ENCODE assay signal across 13 cellular contexts in the genomic region with DNA sequence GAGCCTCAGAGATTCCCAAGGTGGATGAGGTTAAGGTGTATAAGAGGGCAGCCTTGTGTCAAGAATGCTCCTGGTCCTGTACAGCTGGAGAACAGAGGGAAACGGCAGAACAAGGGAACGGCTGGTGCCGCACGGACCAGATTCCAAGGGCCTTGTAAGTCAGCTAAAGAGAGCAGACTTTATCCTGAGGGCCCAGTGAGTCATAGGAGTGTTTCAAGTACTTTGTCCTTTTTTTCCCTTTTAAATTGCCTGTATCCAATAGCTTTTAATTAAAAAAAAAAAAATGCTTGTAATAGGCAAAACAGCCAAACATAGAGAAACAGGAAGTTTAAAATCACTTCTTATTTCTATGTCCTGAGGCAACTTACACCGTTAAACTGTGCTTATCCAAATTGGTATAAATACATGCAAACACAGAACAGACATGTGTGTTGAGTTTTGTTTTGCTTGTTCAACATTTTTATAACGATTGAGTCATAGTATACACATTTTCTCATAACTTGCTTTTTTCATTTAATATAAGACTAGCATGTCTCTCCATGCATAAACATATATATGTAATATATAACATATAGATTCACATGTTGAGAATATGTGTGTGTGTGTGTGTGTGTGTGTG. TPM values are rescaled to one million over a fixed set of nuclear protein-coding genes. Genes with fewer than 3 reads are reported as not detected.
DNase-seq lines count a peak whose midpoint lies in the region; ATAC-seq and TF ChIP-seq lines count a peak whose summit lies in the region.
"Had no signal": no experiment of that assay in that cellular context is flagged by ENCODE, and none has a peak within 500 bp of the region (broad histone marks: within the 10 kb centered on the region; RNA-seq: fewer than 3 reads in every experiment).

No MANE protein-coding gene starts in this region.

- CTCF ChIA-PET in IMR-90 (lab: Yijun Ruan, JAX), result interaction anchor here (0.6 to 2.6 kb wide), 4 partner anchors 29 to 262 kb away, joined by 3 to 11 read pairs (median 3); no protein-coding TSS in a partner anchor

- no peak overlapping the region for H3K4me3 ChIP-seq in IMR-90 (ENCODE audit: insufficient read depth, low read depth, low read length)
- H3K4me3 ChIP-seq in cardiac fibroblast (replicated peaks in 1 of 2; ENCODE audit: low read depth in 2 of 2, low read length in 2 of 2), result no peak overlapping the region
- H3K4me3 ChIP-seq in right atrium auricular region, result no peak overlapping the region
- H3K4me3 ChIP-seq: thoracic aorta had no signal

- H3K27ac ChIP-seq in IMR-90 (ENCODE audit: insufficient read depth, low read length) (no peak overlapping the region), right atrium auricular region (no peak overlapping the region)
- H3K27ac ChIP-seq: thoracic aorta had no signal

- peak overlapping the region in 1 of 2 experiments; percentile 70; a peak in 2 of 4 replicates for H4K8ac ChIP-seq in IMR-90 (ENCODE audit: low read depth in 2 of 2, low read length in 2 of 2)

- peak overlapping the region; percentile 52; the same call in 1 of the 2 replicates for H4K5ac ChIP-seq in IMR-90 (ENCODE audit: low read depth, low read length)

- WGBS in IMR-90 (ENCODE audit: extremely low coverage in 2 of 2, insufficient read length in 1 of 2), 2 experiments, result 43% methylated on average over 4 of the region's 6 CpGs; no CpG with 5 or more reads in 1 of the 2 experiments

- TF ChIP-seq RAD21 in IMR-90 (IDR thresholded peaks at IDR 0.05; ENCODE audit: low read length), result no peak

- peak overlapping the region; percentile 68 for H2AK5ac ChIP-seq in IMR-90 (ENCODE audit: low read depth, low read length)

- no peak for TF ChIP-seq CTCF in IMR-90 (conservative IDR thresholded peaks at IDR 0.05; ENCODE audit: low read depth, low read length)
- no peak for TF ChIP-seq CTCF in cardiac fibroblast (IDR thresholded peaks at IDR 0.05; ENCODE audit: low read depth, low read length)
- TF ChIP-seq CTCF in right atrium auricular region (IDR thresholded peaks at IDR 0.05), result no peak

- no peak overlapping the region for H2AK9ac ChIP-seq in IMR-90 (replicated peaks; ENCODE audit: low read depth, low read length, poor library complexity)

- peak overlapping the region; percentile 73 for H2BK5ac ChIP-seq in IMR-90 (ENCODE audit: low read depth, low read length, poor library complexity, severe bottlenecking)

- H4K91ac ChIP-seq in IMR-90 (ENCODE audit: insufficient read depth, low read depth, low read length), result peak overlapping the region; percentile 80

- no peak overlapping the region for H3K9ac ChIP-seq in IMR-90 (ENCODE audit: low read depth, low read length)

- POLR2A ChIA-PET in IMR-90 (lab: Charles Lee; ENCODE audit: unreplicated experiment), result interaction anchor here (0.6 kb wide), 3 partner anchors 33 to 1424 kb away, joined by 4 read pairs; a partner anchor contains a TSS

- DNase-seq in AG08395 (ENCODE audit: low spot score), result peak; percentile 79
- peak; percentile 88 for DNase-seq in IMR-90
- DNase-seq in cardiac fibroblast (ENCODE audit: low read depth in 2 of 2), result peak; percentile 60 to 78
- DNase-seq in left kidney (ENCODE audit: low read depth, low spot score), result peak; percentile 41
- no peak for DNase-seq in right atrium auricular region (ENCODE audit: low spot score)
- DNase-seq in DMS 273 (lab: John Stamatoyannopoulos, UW; ENCODE audit: unreplicated experiment), result no peak
- no peak for DNase-seq in KBM-7
- DNase-seq: activated CD4-positive, alpha-beta T cell treated with anti-CD3 and anti-CD28 coated beads for 36 hours; activated naive CD4-positive, alpha-beta T cell; nephron progenitor cell; SHP77 had no signal

- peak overlapping the region; percentile 79 for H2BK120ac ChIP-seq in IMR-90 (ENCODE audit: low read depth, low read length)

- H3K36me3 ChIP-seq in IMR-90 (ENCODE audit: control insufficient read depth, insufficient read depth, low read length) (no peaks in the 10 kb centered on the region), right atrium auricular region (no peaks in the 10 kb centered on the region)
- H3K36me3 ChIP-seq: thoracic aorta had no signal

- in situ Hi-C loops in IMR-90 (cut with MboI; ENCODE audit: low sequenced_read_pairs) (loop anchor here (25.0 kb wide), 3 partner anchors 391 to 916 kb away; no protein-coding TSS in a partner anchor), KBM-7 (cut with MboI; ENCODE audit: low pct_unique_long_range_greater_than_20kb, low sequenced_read_pairs) (loop anchor here (25.0 kb wide), 1 partner anchor 691 kb away; no protein-coding TSS in a partner anchor)

- peak overlapping the region; percentile 72; the same call in 2 of the 3 replicates for H2BK15ac ChIP-seq in IMR-90 (ENCODE audit: low read depth, low read length)

- H3K18ac ChIP-seq in IMR-90 (ENCODE audit: low read depth, low read length), result peak overlapping the region; percentile 59; the same call in 1 of the 2 replicates

- peaks cover 28% of the 10 kb centered on the region for H3K9me1 ChIP-seq in IMR-90 (ENCODE audit: insufficient read depth, low read length)

- H3K27me3 ChIP-seq in IMR-90 (ENCODE audit: control insufficient read depth, insufficient read depth, low read length) (no peaks in the 10 kb centered on the region), right atrium auricular region (no peaks in the 10 kb centered on the region)

- H3K56ac ChIP-seq in IMR-90 (ENCODE audit: extremely low read depth, insufficient read depth, low read length), result peak overlapping the region; percentile 61; the same call in 1 of the 2 replicates

- H3K9me3 ChIP-seq in IMR-90 (ENCODE audit: control insufficient read depth, insufficient read depth, low read length) (no peaks in the 10 kb centered on the region), right atrium auricular region (no peaks in the 10 kb centered on the region)
- H3K9me3 ChIP-seq: thoracic aorta had no signal

- H3K23ac ChIP-seq in IMR-90 (ENCODE audit: low read depth, low read length), result peak overlapping the region; percentile 59; the same call in 1 of the 2 replicates

- H2AFZ ChIP-seq in IMR-90 (replicated peaks; ENCODE audit: low read length, poor library complexity), result peak overlapping the region; percentile 29

- peaks cover 27% of the 10 kb centered on the region for H3K4me1 ChIP-seq in IMR-90 (ENCODE audit: control insufficient read depth, insufficient read depth, low read length)
- H3K4me1 ChIP-seq in right atrium auricular region, result no peaks in the 10 kb centered on the region

- peak overlapping the region; percentile 77 for H3K14ac ChIP-seq in IMR-90 (replicated peaks; ENCODE audit: low read depth, low read length)

- H3K79me1 ChIP-seq in IMR-90 (ENCODE audit: low read depth in 1 of 2, low read length in 2 of 2), result peaks cover 0 to 20% of the 10 kb centered on the region in 2 experiments; a peak in 2 of 4 replicates

- H2BK20ac ChIP-seq in IMR-90 (ENCODE audit: low read depth, low read length), result peak overlapping the region; percentile 91

- intact Hi-C loops in IMR-90 (cut with micrococcal nuclease), result no loop called here

- no TSS peak for BruUV-seq in IMR-90 (replicated peaks; lab: Mats Ljungman, UMichigan)

- peak overlapping the region; percentile 29; the same call in 1 of the 2 replicates for H3K4me2 ChIP-seq in IMR-90 (ENCODE audit: low read depth, low read length)

- dilution Hi-C loops in IMR-90 (cut with HindIII; ENCODE audit: low sequenced_read_pairs, unreplicated experiment), result no loop called here

- ATAC-seq in IMR-90 (ENCODE audit: low read depth) (peak; percentile 38), HG03432 (IDR thresholded peaks at IDR 0.05; ENCODE audit: unreplicated experiment) (no peak)
- ATAC-seq: activated CD4-positive, alpha-beta T cell treated with anti-CD3 and anti-CD28 coated beads for 36 hours had no signal

- H3K4ac ChIP-seq in IMR-90 (ENCODE audit: low read depth, low read length), result peak overlapping the region; percentile 76

- no peak for TF ChIP-seq POLR2A in IMR-90 (IDR thresholded peaks at IDR 0.05; ENCODE audit: low read depth, low read length)

- H4K20me1 ChIP-seq in IMR-90 (ENCODE audit: insufficient read depth, low read length), result no peaks in the 10 kb centered on the region

TF ChIP-seq in IMR-90, 13 proteins besides CTCF, POLR2A, EP300 and RAD21:
- TF ChIP-seq, protein P1, sequence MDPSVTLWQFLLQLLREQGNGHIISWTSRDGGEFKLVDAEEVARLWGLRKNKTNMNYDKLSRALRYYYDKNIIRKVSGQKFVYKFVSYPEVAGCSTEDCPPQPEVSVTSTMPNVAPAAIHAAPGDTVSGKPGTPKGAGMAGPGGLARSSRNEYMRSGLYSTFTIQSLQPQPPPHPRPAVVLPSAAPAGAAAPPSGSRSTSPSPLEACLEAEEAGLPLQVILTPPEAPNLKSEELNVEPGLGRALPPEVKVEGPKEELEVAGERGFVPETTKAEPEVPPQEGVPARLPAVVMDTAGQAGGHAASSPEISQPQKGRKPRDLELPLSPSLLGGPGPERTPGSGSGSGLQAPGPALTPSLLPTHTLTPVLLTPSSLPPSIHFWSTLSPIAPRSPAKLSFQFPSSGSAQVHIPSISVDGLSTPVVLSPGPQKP (IDR thresholded peaks at IDR 0.05; ENCODE audit: borderline replicate concordance, low read depth, low read length), result no peak
- TF ChIP-seq MAFK (IDR thresholded peaks at IDR 0.05; ENCODE audit: low read depth, low read length), result peak; percentile 58; the same call in 1 of the 2 replicates
TF ChIP-seq in IMR-90: peak in this region for 1.

RNA-seq across cellular contexts. Expression of a gene that starts 42.1 kb away (rescaled TPM):
- total RNA-seq in IMR-90 (2012; rRNA removed) (89.2 and 93.7 TPM in 2 replicates), right atrium auricular region (1 to 10 TPM in 1 of 2 donors, under 1 TPM in 1; 0.47 to 1.2 TPM)
- 54.5 and 61.6 TPM in 2 replicates for polyA plus RNA-seq in IMR-90 (2012; rRNA removed)
- 71.6 and 118 TPM in 2 replicates for polyA plus RNA-seq in IMR-90 (2012; cell fraction: cytosol; rRNA removed)
- polyA plus RNA-seq in IMR-90 (2012; cell fraction: nucleus; rRNA removed; ENCODE audit: low replicate concordance), result 36.3 and 66.6 TPM in 2 replicates

RNA-seq across cellular contexts. Expression of a gene that starts 43.8 kb away (rescaled TPM):
- total RNA-seq in IMR-90 (2012; rRNA removed), result 28.5 and 48.0 TPM in 2 replicates
- polyA plus RNA-seq in IMR-90 (2012; rRNA removed), result 23.4 and 24.8 TPM in 2 replicates
- 16.8 and 33.2 TPM in 2 replicates for polyA plus RNA-seq in IMR-90 (2012; cell fraction: cytosol; rRNA removed)
- 3.4 and 5.3 TPM in 2 replicates for polyA plus RNA-seq in IMR-90 (2012; cell fraction: nucleus; rRNA removed; ENCODE audit: low replicate concordance)
- total RNA-seq in right atrium auricular region, result 10 to 100 TPM; 17.3 to 51.8 TPM

Comparison
In these comparisons a context has a peak if more than half of its experiments do, and no peak if none do; other contexts are left out.
1. DNase-seq: peak in AG08395 (single experiment), IMR-90 (single experiment), cardiac fibroblast (2 of 2) and left kidney (single experiment); none in right atrium auricular region (single experiment), DMS 273 (single experiment) and KBM-7 (single experiment).
2. RNA of a gene that starts 42.1 kb away (total RNA-seq): 89.2 to 93.7 TPM in IMR-90; 0.47 to 1.2 TPM in right atrium auricular region; every median in the first group is over 10 times any median in the second.